In genomic region chr1:42737257-42737656, GRCh38 we compare ENCODE assay signal across 9 cellular contexts. TPM values are rescaled to one million over a fixed set of nuclear protein-coding genes. Genes with fewer than 3 reads are reported as not detected.
DNase-seq lines count a peak whose midpoint lies in the region; ATAC-seq and TF ChIP-seq lines count a peak whose summit lies in the region.
"Had no signal": no experiment of that assay in that cellular context is flagged by ENCODE, and none has a peak within 500 bp of the region (broad histone marks: within the 10 kb centered on the region; RNA-seq: fewer than 3 reads in every experiment).

No MANE protein-coding gene starts in this region.

- H3K4me1 ChIP-seq in heart right ventricle (peaks cover 0 to 15% (median 0%) of the 10 kb centered on the region in 9 donors), spleen (peaks cover 0 to 19% (median 12%) of the 10 kb centered on the region in 6 donors)

- no peaks in the 10 kb centered on the region for H3K27me3 ChIP-seq in heart right ventricle
- H3K27me3 ChIP-seq in spleen (replicated peaks in 1 of 7): no peaks in the 10 kb centered on the region

- in situ Hi-C loops in GM13976 (cut with MboI; ENCODE audit: low sequenced_read_pairs, unreplicated experiment): loop anchor here (25.0 kb wide), 1 partner anchor 400 kb away; the partner anchor contains the start of gene FOXJ3

- H3K4me3 ChIP-seq in heart right ventricle (no peak overlapping the region), spleen (no peak overlapping the region)
- H3K4me3 ChIP-seq: skin epidermis had no signal

- TF ChIP-seq POLR2A in spleen (IDR thresholded peaks at IDR 0.05): no peak

- H3K36me3 ChIP-seq in heart right ventricle: no peaks in the 10 kb centered on the region
- H3K36me3 ChIP-seq in spleen: no peaks in the 10 kb centered on the region

- peak in 6 of 8 donors; percentile 16 to 44 (median 24) for ATAC-seq in heart right ventricle

- 53 to 60% methylated on average over 5 of the region's 5 CpGs for WGBS in heart right ventricle, 2 donors
- WGBS in spleen, 5 donors: 12 to 28% (median 14%) methylated on average over 5 of the region's 5 CpGs

- H3K27ac ChIP-seq in heart right ventricle (no peak overlapping the region), spleen (no peak overlapping the region)

- TF ChIP-seq CTCF in GM13976 (IDR thresholded peaks at IDR 0.05; ENCODE audit: borderline replicate concordance, control extremely low read depth, extremely low read depth, insufficient read depth, missing control alignments) (peak; percentile 10), heart right ventricle (IDR thresholded peaks at IDR 0.05) (no peak), spleen (IDR thresholded peaks at IDR 0.05 in 8 of 11, conservative IDR thresholded peaks at IDR 0.05 in 3 of 11) (no peak)

- no peaks in the 10 kb centered on the region for H3K9me3 ChIP-seq in heart right ventricle
- H3K9me3 ChIP-seq in spleen: no peaks in the 10 kb centered on the region

- intact Hi-C loops in heart right ventricle (cut with DNase I) (no loop called here), spleen (cut with DNase I; ENCODE audit: low total_unique reads) (no loop called here)

- peak; percentile 19 for DNase-seq in AG08396 (ENCODE audit: low spot score)
- peak; percentile 62 for DNase-seq in GM13976 (ENCODE audit: low spot score)
- peak; percentile 96 for DNase-seq in RPMI8226
- DNase-seq in heart right ventricle: no peak
- no peak for DNase-seq in kidney glomerular epithelial cell (lab: John Stamatoyannopoulos, UW)
- no peak for DNase-seq in D341Med (ENCODE audit: low spot score)
- DNase-seq in spleen: no peak
- DNase-seq in iPS-NIHi7 (ENCODE audit: extremely low spot score): no peak

RNA-seq across cellular contexts. Expression of gene CLDN19, which starts 2.8 kb away (rescaled TPM):
- total RNA-seq in heart right ventricle (not detected), spleen (under 1 TPM in 1 of 7 donors, not detected in 6; 0.28 TPM)
- polyA plus RNA-seq in heart right ventricle (under 1 TPM in 1 of 2 donors, not detected in 1; 0.06 TPM), spleen (under 1 TPM in 1 of 3 donors, not detected in 2; 0.26 TPM)

RNA-seq across cellular contexts. Expression of gene P3H1, which starts 29.6 kb away (rescaled TPM):
- 10 to 100 TPM in 4 of 10 donors, 1 to 10 TPM in 6; 5.0 to 18.3 (median 7.6) TPM for total RNA-seq in heart right ventricle
- polyA plus RNA-seq in heart right ventricle: 10 to 100 TPM; 24.2 to 31.4 TPM
- 10 to 100 TPM; 38.4 to 55.8 (median 41.5) TPM for total RNA-seq in spleen
- 10 to 100 TPM; 35.1 to 51.6 (median 47.3) TPM for polyA plus RNA-seq in spleen

RNA-seq across cellular contexts. Expression of gene C1orf50, which starts 29.8 kb away (rescaled TPM):
- total RNA-seq in heart right ventricle (10 to 100 TPM in 2 of 10 donors, 1 to 10 TPM in 8; 4.9 to 10.7 (median 8.5) TPM), spleen (1 to 10 TPM; 3.1 to 9.8 (median 5.1) TPM)
- polyA plus RNA-seq in heart right ventricle (1 to 10 TPM; 4.7 to 5.8 TPM), spleen (1 to 10 TPM; 1.5 to 3.4 (median 3.4) TPM)

RNA-seq across cellular contexts. Expression of gene TMEM269, which starts 47.5 kb away (rescaled TPM):
- total RNA-seq in heart right ventricle: under 1 TPM in 2 of 10 donors, not detected in 8; 0.07 to 0.09 TPM
- under 1 TPM in 1 of 2 donors, not detected in 1; 0.01 TPM for polyA plus RNA-seq in heart right ventricle
- 1 to 10 TPM in 1 of 7 donors, under 1 TPM in 5, not detected in 1; 0.23 to 1.6 (median 0.27) TPM for total RNA-seq in spleen
- under 1 TPM; 0.03 to 0.09 (median 0.06) TPM for polyA plus RNA-seq in spleen

RNA-seq across cellular contexts. Expression of gene YBX1, which starts 55.0 kb away (rescaled TPM):
- 100 to 1,000 TPM; 639 to 983 (median 777) TPM for total RNA-seq in heart right ventricle
- 1,000 to 10,000 TPM in 1 of 2 donors, 100 to 1,000 TPM in 1; 300 to 1,036 TPM for polyA plus RNA-seq in heart right ventricle
- 100 to 1,000 TPM; 361 to 451 (median 396) TPM for total RNA-seq in spleen
- 100 to 1,000 TPM; 479 to 684 (median 620) TPM for polyA plus RNA-seq in spleen

Comparison
In these comparisons a context has a peak if more than half of its experiments do, and no peak if none do; other contexts are left out.
1. DNase-seq: peak in AG08396 (single experiment), GM13976 (single experiment) and RPMI8226 (single experiment); none in heart right ventricle (0 of 2), kidney glomerular epithelial cell (single experiment), D341Med (single experiment), spleen (single experiment) and iPS-NIHi7 (single experiment).